In genomic region chr22:46792841-46793261, GRCh38 we compare ENCODE assay signal across 1 cellular context.
TF ChIP-seq lines count a peak whose summit lies in the region.

No MANE protein-coding gene starts in this region.

TF ChIP-seq in WTC11, 78 proteins besides CTCF, POLR2A, EP300 and RAD21 (continued from another document):
- no peak for TF ChIP-seq ARID4B (CRISPR knock-in tag; IDR thresholded peaks at IDR 0.05; ENCODE audit: borderline replicate concordance)
